Comparison of ENCODE assay signal across 26 cellular contexts in genomic region chr16:3728424-3729160, GRCh38.
"Had no signal": no experiment of that assay in that cellular context is flagged by ENCODE, and none has a peak within 500 bp of the region (broad histone marks: within the 10 kb centered on the region; RNA-seq: fewer than 3 reads in every experiment).

No MANE protein-coding gene starts in this region.

- H3K36me3 ChIP-seq: ovary had no signal

- H3K27me3 ChIP-seq: heart left ventricle, neutrophil, ovary, stomach, thyroid gland, upper lobe of left lung, vagina had no signal

- H3K4me1 ChIP-seq: heart left ventricle, prostate gland, stomach, thyroid gland, upper lobe of left lung, vagina had no signal

- H3K4me3 ChIP-seq: heart left ventricle, ovary, prostate gland, stomach, thyroid gland, upper lobe of left lung, vagina had no signal

- H3K27ac ChIP-seq: heart left ventricle, neutrophil, ovary, prostate gland, stomach, thyroid gland, upper lobe of left lung, vagina, VCaP had no signal

- H3K9me3 ChIP-seq: heart left ventricle, neutrophil, ovary, prostate gland, stomach, thyroid gland, upper lobe of left lung, vagina had no signal

- FAIRE-seq: TTC549 had no signal

- ATAC-seq: esophagus mucosa, left ventricle myocardium superior had no signal

- DNase-seq: activated CD4-positive, alpha-beta T cell treated with anti-CD3 and anti-CD28 coated beads for 4 hours; activated CD4-positive, alpha-beta T cell treated with anti-CD3 and anti-CD28 coated beads, Interleukin-2, amount 50 U/mL, for 4 hours; activated CD8-positive, alpha-beta memory T cell treated with anti-CD3 and anti-CD28 coated beads for 24 hours; activated effector memory CD4-positive, alpha-beta T cell treated with Interleukin-2 at 50 U/mL for 16 hours; activated naive CD4-positive, alpha-beta T cell treated with anti-CD3 and anti-CD28 coated beads, Interleukin-2, amount 10 ng/mL, durations not matched to agents 7 days and 5 days; amniotic stem cell; caudate nucleus; endodermal cell; foreskin fibroblast; heart left ventricle; kidney glomerular epithelial cell; left ventricle myocardium superior; retina; stimulated activated CD4-positive, alpha-beta T cell treated with anti-CD3 and anti-CD28 coated beads, Interleukin-2, amount 100 ng/mL, for 48 hours; stomach; SW 1271; T-helper 9 cell; thyroid gland had no signal
